In the genomic region with DNA sequence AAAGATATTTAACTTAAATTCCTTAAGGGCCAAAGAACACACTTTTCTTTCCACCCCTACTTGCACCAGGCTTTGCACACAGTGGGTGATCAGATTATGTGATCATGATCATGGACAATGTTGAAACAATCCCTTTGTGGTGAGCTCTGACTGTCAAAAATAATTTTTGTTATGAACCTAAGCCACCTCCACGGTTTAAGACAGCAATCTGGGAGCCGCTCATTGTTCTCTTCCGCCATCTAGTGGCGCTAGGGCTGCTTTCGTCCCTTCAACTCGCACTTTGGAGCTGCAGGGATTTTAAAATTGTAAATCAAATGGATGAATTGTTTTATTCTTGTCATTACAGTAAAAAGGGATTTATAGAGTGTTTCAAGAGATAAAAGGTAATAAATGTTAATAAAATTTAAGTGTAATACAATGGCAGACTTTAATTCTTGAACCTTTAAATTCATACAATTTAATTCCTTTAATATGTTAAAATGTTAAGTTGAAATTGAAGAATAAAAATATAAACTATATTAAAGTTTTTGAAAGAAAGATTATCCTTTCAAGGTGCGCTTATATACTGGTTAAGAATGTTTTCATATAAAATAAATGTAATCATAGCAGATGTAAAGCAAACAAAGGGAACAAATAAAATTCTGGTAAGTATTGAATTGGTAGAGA, we compare ENCODE assay signal across 7 cellular contexts. TPM values are rescaled to one million over a fixed set of nuclear protein-coding genes. Genes with fewer than 3 reads are reported as not detected.
DNase-seq lines count a peak whose midpoint lies in the region; ATAC-seq and TF ChIP-seq lines count a peak whose summit lies in the region.

No MANE protein-coding gene starts in this region.

- no peak for TF ChIP-seq POLR2A in sigmoid colon (IDR thresholded peaks at IDR 0.05)

- no peak overlapping the region for H3K27ac Mint-ChIP-seq in activated naive CD8-positive, alpha-beta T cell treated with anti-CD3 and anti-CD28 coated beads, Interleukin-2, amount 50 U/mL, for 24 hours

- H3K4me3 ChIP-seq in left ventricle myocardium inferior: no peak overlapping the region
- no peak overlapping the region for H3K4me3 ChIP-seq in sigmoid colon

- TF ChIP-seq CTCF in GM13977 (IDR thresholded peaks at IDR 0.05; ENCODE audit: extremely low read depth, insufficient read depth, missing control alignments) (peak; percentile 88), left ventricle myocardium inferior (IDR thresholded peaks at IDR 0.05; ENCODE audit: borderline replicate concordance) (peak; percentile 91), sigmoid colon (IDR thresholded peaks at IDR 0.05) (peak; percentile 15 to 84 (median 60))

- no peaks in the 10 kb centered on the region for H3K36me3 Mint-ChIP-seq in activated naive CD8-positive, alpha-beta T cell treated with anti-CD3 and anti-CD28 coated beads, Interleukin-2, amount 50 U/mL, for 24 hours (ENCODE audit: low read depth)

- no peaks in the 10 kb centered on the region for H3K4me1 Mint-ChIP-seq in activated naive CD8-positive, alpha-beta T cell treated with anti-CD3 and anti-CD28 coated beads, Interleukin-2, amount 50 U/mL, for 24 hours

- peak; percentile 93 for ATAC-seq in HG02759 (IDR thresholded peaks at IDR 0.05; ENCODE audit: unreplicated experiment)
- peak; percentile 76 for ATAC-seq in activated naive CD8-positive, alpha-beta T cell treated with anti-CD3 and anti-CD28 coated beads, Interleukin-2, amount 50 U/mL, for 24 hours

- no peak overlapping the region for H3K4me3 Mint-ChIP-seq in activated naive CD8-positive, alpha-beta T cell treated with anti-CD3 and anti-CD28 coated beads, Interleukin-2, amount 50 U/mL, for 24 hours

- intact Hi-C loops in left ventricle myocardium inferior (cut with micrococcal nuclease): no loop called here
- intact Hi-C loops in sigmoid colon (cut with DNase I): loop anchor here (2.0 kb wide), 1 partner anchor 856 kb away; no protein-coding TSS in a partner anchor

- H3K4me1 ChIP-seq in left ventricle myocardium inferior: no peaks in the 10 kb centered on the region
- no peaks in the 10 kb centered on the region for H3K4me1 ChIP-seq in sigmoid colon

- H3K27ac ChIP-seq in left ventricle myocardium inferior (replicated peaks) (no peak overlapping the region), sigmoid colon (no peak overlapping the region)

- H3K27me3 Mint-ChIP-seq in activated naive CD8-positive, alpha-beta T cell treated with anti-CD3 and anti-CD28 coated beads, Interleukin-2, amount 50 U/mL, for 24 hours: no peaks in the 10 kb centered on the region

- no peaks in the 10 kb centered on the region for H3K9me3 ChIP-seq in left ventricle myocardium inferior (replicated peaks)
- H3K9me3 ChIP-seq in sigmoid colon: no peaks in the 10 kb centered on the region

- no peak for TF ChIP-seq EP300 in sigmoid colon (IDR thresholded peaks at IDR 0.05)

- in situ Hi-C loops in GM13977 (cut with MboI; ENCODE audit: low pct_unique_long_range_greater_than_20kb, low sequenced_read_pairs, unreplicated experiment): loop anchor here (25.0 kb wide), 1 partner anchor 857 kb away; no protein-coding TSS in a partner anchor

- DNase-seq in GM13977 (ENCODE audit: low spot score) (peak; percentile 34), NCI-H1417 (lab: John Stamatoyannopoulos, UW) (peak; percentile 69 to 91 (median 80)), SW480 (ENCODE audit: low spot score) (peak; percentile 67), left ventricle myocardium inferior (peak; percentile 46), sigmoid colon (peak; percentile 74)
- peak; percentile 59 for DNase-seq in activated naive CD8-positive, alpha-beta T cell treated with anti-CD3 and anti-CD28 coated beads, Interleukin-2, amount 50 U/mL, for 24 hours

- H3K36me3 ChIP-seq in left ventricle myocardium inferior (no peaks in the 10 kb centered on the region), sigmoid colon (no peaks in the 10 kb centered on the region)

- H3K9me3 Mint-ChIP-seq in activated naive CD8-positive, alpha-beta T cell treated with anti-CD3 and anti-CD28 coated beads, Interleukin-2, amount 50 U/mL, for 24 hours: no peaks in the 10 kb centered on the region

- WGBS in sigmoid colon, 2 donors: 1 to 4% methylated on average over 7 of the region's 7 CpGs

- H3K27me3 ChIP-seq in left ventricle myocardium inferior (ENCODE audit: low read depth) (no peaks in the 10 kb centered on the region), sigmoid colon (no peaks in the 10 kb centered on the region)

RNA-seq across cellular contexts. Expression of a gene that starts 45.3 kb away (rescaled TPM):
- total RNA-seq in left ventricle myocardium inferior (3.8 TPM), sigmoid colon (10 to 100 TPM in 2 of 4 donors, 1 to 10 TPM in 2; 8.6 to 11.1 (median 9.9) TPM)
- polyA plus RNA-seq in sigmoid colon: 1 to 10 TPM in 2 of 3 donors, under 1 TPM in 1; 0.69 to 1.8 (median 1.2) TPM
